ENCODE assay signal across 12 cellular contexts in genomic region chr12:127926004-127926403, GRCh38.
DNase-seq lines count a peak whose midpoint lies in the region; ATAC-seq and FAIRE-seq lines count a peak whose summit lies in the region.
"Had no signal": no experiment of that assay in that cellular context is flagged by ENCODE, and none has a peak within 500 bp of the region (broad histone marks: within the 10 kb centered on the region; RNA-seq: fewer than 3 reads in every experiment).

No MANE protein-coding gene starts in this region.

- H3K4me2 ChIP-seq in trophoblast cell (ENCODE audit: low read length): no peak overlapping the region

- no peak overlapping the region for H4K8ac ChIP-seq in trophoblast cell (ENCODE audit: low read depth, low read length)

- no peak for ATAC-seq in GM18873 (IDR thresholded peaks at IDR 0.05; ENCODE audit: low FRiP score, unreplicated experiment)
- ATAC-seq: K562 had no signal

- H3K36me3 ChIP-seq in trophoblast cell (ENCODE audit: control insufficient read depth in 1 of 2, insufficient read depth in 2 of 2, low read length in 2 of 2): no peaks in the 10 kb centered on the region
- H3K36me3 ChIP-seq: BE2C had no signal

- no peaks in the 10 kb centered on the region for H3K79me2 ChIP-seq in trophoblast cell (ENCODE audit: control insufficient read depth, insufficient read depth, low read length, poor library complexity)

- H2AK5ac ChIP-seq in trophoblast cell (ENCODE audit: low read length): no peak overlapping the region

- no peak overlapping the region for H4K91ac ChIP-seq in trophoblast cell (ENCODE audit: low read depth, low read length)

- H3K4me1 ChIP-seq in trophoblast cell (ENCODE audit: control insufficient read depth in 1 of 2, insufficient read depth in 2 of 2, low read length in 2 of 2): no peaks in the 10 kb centered on the region
- H3K4me1 ChIP-seq: BE2C had no signal

- no peak overlapping the region for H3K18ac ChIP-seq in trophoblast cell (ENCODE audit: low read length)

- no peak overlapping the region for H2BK120ac ChIP-seq in trophoblast cell (ENCODE audit: insufficient read depth, low read length, poor library complexity)

- no peak overlapping the region for H3K27ac ChIP-seq in trophoblast cell (ENCODE audit: low read depth, low read length)
- H3K27ac ChIP-seq: epithelial cell of prostate had no signal

- no peak overlapping the region for H4K12ac ChIP-seq in trophoblast cell (ENCODE audit: low read depth, low read length)

- H2BK12ac ChIP-seq in trophoblast cell (ENCODE audit: low read length): no peak overlapping the region

- H3K9ac ChIP-seq in trophoblast cell (ENCODE audit: low read length): no peak overlapping the region

- H3K4me3 ChIP-seq in trophoblast cell (ENCODE audit: low read depth, low read length): no peak overlapping the region
- H3K4me3 ChIP-seq: K562 had no signal

- H3K27me3 ChIP-seq in trophoblast cell (ENCODE audit: insufficient read depth, low read length): no peaks in the 10 kb centered on the region
- H3K27me3 ChIP-seq: BE2C had no signal

- no peak for FAIRE-seq in urothelium cell line (lab: Jason Lieb, UNC)
- FAIRE-seq: K562 had no signal

- no peaks in the 10 kb centered on the region for H3K9me3 ChIP-seq in trophoblast cell (ENCODE audit: insufficient read depth, low read depth, low read length)

- no peak overlapping the region for H3K4ac ChIP-seq in trophoblast cell (ENCODE audit: low read depth, low read length)

- H3K79me1 ChIP-seq in trophoblast cell (ENCODE audit: low read length): no peaks in the 10 kb centered on the region

- no peak overlapping the region for H3K14ac ChIP-seq in trophoblast cell (ENCODE audit: low read length)

- no CpG with 5 or more reads among the region's 4 CpGs for WGBS in trophoblast cell (ENCODE audit: extremely low coverage, insufficient coverage, insufficient read length)

- no peak overlapping the region for H3K23ac ChIP-seq in trophoblast cell (ENCODE audit: low read length)

- DNase-seq in NCI-H82 (lab: John Stamatoyannopoulos, UW): peak; percentile 53
- DNase-seq in NCI-H82 treated with DMSO at 0.1 percent for 48 hours (lab: John Stamatoyannopoulos, UW; ENCODE audit: unreplicated experiment): no peak
- peak in 45 of 56 donors; percentile 1 to 72 (median 25) for DNase-seq in amygdala (lab: John Stamatoyannopoulos, UW)
- DNase-seq in iPS-NIHi7 (ENCODE audit: extremely low spot score): peak; percentile 52
- peak; percentile 16 for DNase-seq in urothelium cell line (ENCODE audit: low spot score)
- no peak for DNase-seq in trophoblast cell
- DNase-seq in GM19240 (ENCODE audit: insufficient read length, low spot score): no peak
- DNase-seq: BE2C; stimulated activated CD4-positive, alpha-beta T cell treated with anti-CD3 and anti-CD28 coated beads, Interleukin-12 subunit alpha, Interleukin-12 subunit beta, amount 100 ng/mL, for 4 hours had no signal

- H2AFZ ChIP-seq in trophoblast cell (ENCODE audit: insufficient read depth, low read length, poor library complexity): no peak overlapping the region

- H2BK5ac ChIP-seq in trophoblast cell (ENCODE audit: low read depth, low read length, poor library complexity): no peak overlapping the region

Comparison
In these comparisons a context has a peak if more than half of its experiments do, and no peak if none do; other contexts are left out.
1. DNase-seq: peak in NCI-H82 (single experiment), amygdala (45 of 56), iPS-NIHi7 (single experiment) and urothelium cell line (single experiment); none in NCI-H82 treated with DMSO at 0.1 percent for 48 hours (single experiment), trophoblast cell (0 of 2) and GM19240 (single experiment).